In genomic region chr12:92445253-92446081, GRCh38 we compare ENCODE assay signal across 8 cellular contexts.
A peak's percentile ranks its signal among the peaks of the same experiment; 100 is the strongest.
DNase-seq lines count a peak whose midpoint lies in the region; ATAC-seq, FAIRE-seq and TF ChIP-seq lines count a peak whose summit lies in the region.

No MANE protein-coding gene starts in this region.

- H3K27me3 ChIP-seq in bronchial epithelial cell (ENCODE audit: control insufficient read depth, insufficient read depth, low read length) (no peaks in the 10 kb centered on the region), HAP-1 (ENCODE audit: low read depth) (no peaks in the 10 kb centered on the region; the same call in 1 of the 2 replicates)

- H3K9me3 ChIP-seq in HAP-1, result no peaks in the 10 kb centered on the region

- in situ Hi-C loops in HAP-1 (cut with MboI; ENCODE audit: low sequenced_read_pairs), result no loop called here

- peak overlapping the region in 20 of 21 experiments; percentile 6 to 79 (median 58) for H3K27ac ChIP-seq in skin epidermis

- TF ChIP-seq CTCF in bronchial epithelial cell (IDR thresholded peaks at IDR 0.05; ENCODE audit: insufficient read depth, low read length, severe bottlenecking), result no peak

- DNase-seq in GM19239 (ENCODE audit: insufficient read length, low spot score), result no peak
- peak; percentile 35 for DNase-seq in bronchial epithelial cell (ENCODE audit: low read depth)
- DNase-seq in NCI-H226, result no peak
- DNase-seq in activated CD8-positive, alpha-beta memory T cell treated with anti-CD3 and anti-CD28 coated beads for 24 hours, result no peak
- DNase-seq in frontal cortex (ENCODE audit: low spot score in 2 of 2), result no peak
- no peak for DNase-seq in HAP-1 (ENCODE audit: low spot score in 2 of 2)

- FAIRE-seq in GM19239 (lab: Jason Lieb, UNC) (peak; percentile 100), bronchial epithelial cell (lab: Jason Lieb, UNC) (no peak), frontal cortex (lab: Jason Lieb, UNC) (no peak)

- H3K36me3 ChIP-seq in bronchial epithelial cell (ENCODE audit: control insufficient read depth, insufficient read depth, low read length), result no peaks in the 10 kb centered on the region
- no peaks in the 10 kb centered on the region for H3K36me3 ChIP-seq in HAP-1 (replicated peaks)

- no peak overlapping the region for H3K4me3 ChIP-seq in bronchial epithelial cell (ENCODE audit: low read depth, low read length)
- no peak overlapping the region for H3K4me3 ChIP-seq in skin epidermis
- no peak overlapping the region for H3K4me3 ChIP-seq in HAP-1

- no peaks in the 10 kb centered on the region for H3K4me1 ChIP-seq in HAP-1

- ATAC-seq in HG03025 (IDR thresholded peaks at IDR 0.05; ENCODE audit: low FRiP score, unreplicated experiment), result peak; percentile 83
